25 cellular contexts compared by ENCODE assay signal in genomic region chr9:16904655-16905054, GRCh38.
"Had no signal": no experiment of that assay in that cellular context is flagged by ENCODE, and none has a peak within 500 bp of the region (broad histone marks: within the 10 kb centered on the region; RNA-seq: fewer than 3 reads in every experiment).

No MANE protein-coding gene starts in this region.

- H3K27me3 ChIP-seq: colonic mucosa, esophagus squamous epithelium, gastrocnemius medialis, heart right ventricle, left lung had no signal

- H3K36me3 Mint-ChIP-seq: mesothelial cell of epicardium, naive B cell had no signal

- H3K9me3 ChIP-seq: colonic mucosa, esophagus squamous epithelium, gastrocnemius medialis, heart right ventricle, left lung, lower lobe of right lung, mucosa of descending colon had no signal

- H3K4me1 ChIP-seq: colonic mucosa, esophagus squamous epithelium, gastrocnemius medialis, heart right ventricle, left lung, lower lobe of right lung had no signal

- H3K36me3 ChIP-seq: colonic mucosa, esophagus squamous epithelium, gastrocnemius medialis, heart right ventricle, left lung, lower lobe of right lung had no signal

- H3K9me3 Mint-ChIP-seq: dendritic cell treated with granulocyte-macrophage colony-stimulating factor and Interleukin-4, amounts not matched to agents 40 ng/mL and 50 ng/mL, for 4 days had no signal

- H3K27me3 Mint-ChIP-seq: dendritic cell treated with granulocyte-macrophage colony-stimulating factor and Interleukin-4, amounts not matched to agents 40 ng/mL and 50 ng/mL, for 4 days; effector memory CD8-positive, alpha-beta T cell; naive B cell had no signal

- DNase-seq: colonic mucosa; cortex of kidney; effector CD8-positive, alpha-beta T cell; effector memory CD8-positive, alpha-beta T cell; endodermal cell; erythroblast; esophagus squamous epithelium; foreskin fibroblast; foreskin melanocyte; gastrocnemius medialis; glutamatergic neuron; head of caudate nucleus; heart right ventricle; hippocampal formation; left cardiac atrium; left lung; left ventricle myocardium superior; lower lobe of right lung; mesenchymal stem cell; mucosa of descending colon; naive B cell had no signal

- H3K4me3 Mint-ChIP-seq: dendritic cell treated with granulocyte-macrophage colony-stimulating factor and Interleukin-4, amounts not matched to agents 40 ng/mL and 50 ng/mL, for 4 days; effector memory CD8-positive, alpha-beta T cell; endodermal cell; mesothelial cell of epicardium; naive B cell had no signal

- H3K27ac ChIP-seq: colonic mucosa, epithelial cell of prostate, esophagus squamous epithelium, gastrocnemius medialis, heart right ventricle, left lung, lower lobe of right lung had no signal

- H3K27ac Mint-ChIP-seq: dendritic cell treated with granulocyte-macrophage colony-stimulating factor and Interleukin-4, amounts not matched to agents 40 ng/mL and 50 ng/mL, for 4 days; effector memory CD8-positive, alpha-beta T cell; endodermal cell; mesothelial cell of epicardium; naive B cell had no signal

- ATAC-seq: effector memory CD8-positive, alpha-beta T cell; esophagus mucosa; gastrocnemius medialis; heart right ventricle; left cardiac atrium; left lung; left ventricle myocardium superior; lower lobe of right lung; mucosa of descending colon had no signal

- H3K4me3 ChIP-seq: colonic mucosa, esophagus squamous epithelium, gastrocnemius medialis, heart right ventricle, left lung, lower lobe of right lung, mucosa of descending colon had no signal

- H3K4me1 Mint-ChIP-seq: mesothelial cell of epicardium, naive B cell had no signal
